1 cellular context compared by ENCODE assay signal in the genomic region with DNA sequence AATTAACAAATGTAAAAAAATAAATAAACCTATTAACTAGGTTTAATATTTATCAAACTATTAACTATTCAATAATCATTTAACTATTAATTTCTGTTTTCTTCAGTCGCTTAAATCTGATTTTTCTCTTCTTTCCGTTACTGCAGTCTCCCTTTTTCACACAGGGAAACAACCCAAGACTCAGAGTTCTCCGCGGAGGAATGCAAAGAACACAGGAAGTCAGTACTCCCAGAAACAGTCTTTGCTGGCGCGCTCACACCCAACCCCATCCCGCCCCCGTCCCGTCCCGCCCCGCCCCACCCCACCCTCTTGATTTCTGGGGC.
TF ChIP-seq lines count a peak whose summit lies in the region.

No MANE protein-coding gene starts in this region.

TF ChIP-seq in liver, 16 proteins besides CTCF, POLR2A, EP300 and RAD21 (continued from another document):
- TF ChIP-seq, protein P1, sequence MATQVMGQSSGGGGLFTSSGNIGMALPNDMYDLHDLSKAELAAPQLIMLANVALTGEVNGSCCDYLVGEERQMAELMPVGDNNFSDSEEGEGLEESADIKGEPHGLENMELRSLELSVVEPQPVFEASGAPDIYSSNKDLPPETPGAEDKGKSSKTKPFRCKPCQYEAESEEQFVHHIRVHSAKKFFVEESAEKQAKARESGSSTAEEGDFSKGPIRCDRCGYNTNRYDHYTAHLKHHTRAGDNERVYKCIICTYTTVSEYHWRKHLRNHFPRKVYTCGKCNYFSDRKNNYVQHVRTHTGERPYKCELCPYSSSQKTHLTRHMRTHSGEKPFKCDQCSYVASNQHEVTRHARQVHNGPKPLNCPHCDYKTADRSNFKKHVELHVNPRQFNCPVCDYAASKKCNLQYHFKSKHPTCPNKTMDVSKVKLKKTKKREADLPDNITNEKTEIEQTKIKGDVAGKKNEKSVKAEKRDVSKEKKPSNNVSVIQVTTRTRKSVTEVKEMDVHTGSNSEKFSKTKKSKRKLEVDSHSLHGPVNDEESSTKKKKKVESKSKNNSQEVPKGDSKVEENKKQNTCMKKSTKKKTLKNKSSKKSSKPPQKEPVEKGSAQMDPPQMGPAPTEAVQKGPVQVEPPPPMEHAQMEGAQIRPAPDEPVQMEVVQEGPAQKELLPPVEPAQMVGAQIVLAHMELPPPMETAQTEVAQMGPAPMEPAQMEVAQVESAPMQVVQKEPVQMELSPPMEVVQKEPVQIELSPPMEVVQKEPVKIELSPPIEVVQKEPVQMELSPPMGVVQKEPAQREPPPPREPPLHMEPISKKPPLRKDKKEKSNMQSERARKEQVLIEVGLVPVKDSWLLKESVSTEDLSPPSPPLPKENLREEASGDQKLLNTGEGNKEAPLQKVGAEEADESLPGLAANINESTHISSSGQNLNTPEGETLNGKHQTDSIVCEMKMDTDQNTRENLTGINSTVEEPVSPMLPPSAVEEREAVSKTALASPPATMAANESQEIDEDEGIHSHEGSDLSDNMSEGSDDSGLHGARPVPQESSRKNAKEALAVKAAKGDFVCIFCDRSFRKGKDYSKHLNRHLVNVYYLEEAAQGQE (IDR thresholded peaks at IDR 0.05), result no peak
